8 cellular contexts compared by ENCODE assay signal in genomic region chr19:44889830-44890365, GRCh38. TPM values are rescaled to one million over a fixed set of nuclear protein-coding genes. Genes with fewer than 3 reads are reported as not detected.
DNase-seq lines count a peak whose midpoint lies in the region; ATAC-seq lines count a peak whose summit lies in the region.

No MANE protein-coding gene starts in this region.

- in situ Hi-C loops in G401 (cut with HindIII; ENCODE audit: low sequenced_read_pairs), result no loop called here

- H3K36me3 Mint-ChIP-seq in activated naive CD8-positive, alpha-beta T cell treated with anti-CD3 and anti-CD28 coated beads for 36 hours, result peaks cover 30% of the 10 kb centered on the region
- H3K36me3 Mint-ChIP-seq in stimulated activated naive B cell treated with anti-CD40 and anti-IgM and Interleukin-4, amounts not matched to agents 10 μg/mL and 1 μg/mL and 100 μg/mL, for 72 hours, result peaks cover 33 to 36% of the 10 kb centered on the region in 2 donors

- H3K9me3 Mint-ChIP-seq in activated naive CD8-positive, alpha-beta T cell treated with anti-CD3 and anti-CD28 coated beads for 36 hours, result peaks cover 2% of the 10 kb centered on the region
- H3K9me3 Mint-ChIP-seq in stimulated activated naive B cell treated with anti-CD40 and anti-IgM and Interleukin-4, amounts not matched to agents 10 μg/mL and 1 μg/mL and 100 μg/mL, for 72 hours, result peaks cover 2 to 4% of the 10 kb centered on the region in 2 donors

- H3K27me3 ChIP-seq in HUES6 (ENCODE audit: control insufficient read depth, insufficient read depth, low read length), result no peaks in the 10 kb centered on the region

- H3K27ac Mint-ChIP-seq in activated naive CD8-positive, alpha-beta T cell treated with anti-CD3 and anti-CD28 coated beads for 36 hours, result peak overlapping the region; percentile 95
- H3K27ac Mint-ChIP-seq in stimulated activated naive B cell treated with anti-CD40 and anti-IgM and Interleukin-4, amounts not matched to agents 10 μg/mL and 1 μg/mL and 100 μg/mL, for 72 hours, result peak overlapping the region; percentile 96

- H3K9ac ChIP-seq in HUES6 (ENCODE audit: low read length), result peak overlapping the region; percentile 60

- H3K27ac ChIP-seq in HUES6 (ENCODE audit: low read depth, low read length), result peak overlapping the region; percentile 26; the same call in 1 of the 2 replicates

- no peaks in the 10 kb centered on the region for H3K27me3 Mint-ChIP-seq in activated naive CD8-positive, alpha-beta T cell treated with anti-CD3 and anti-CD28 coated beads for 36 hours
- H3K27me3 Mint-ChIP-seq in stimulated activated naive B cell treated with anti-CD40 and anti-IgM and Interleukin-4, amounts not matched to agents 10 μg/mL and 1 μg/mL and 100 μg/mL, for 72 hours, result no peaks in the 10 kb centered on the region

- H3K4me1 ChIP-seq in HUES6 (ENCODE audit: control insufficient read depth, insufficient read depth, low read length), result peaks cover 9% of the 10 kb centered on the region

- H3K4me1 Mint-ChIP-seq in activated naive CD8-positive, alpha-beta T cell treated with anti-CD3 and anti-CD28 coated beads for 36 hours, result peaks cover 20% of the 10 kb centered on the region
- peaks cover 23 to 37% of the 10 kb centered on the region in 2 donors for H3K4me1 Mint-ChIP-seq in stimulated activated naive B cell treated with anti-CD40 and anti-IgM and Interleukin-4, amounts not matched to agents 10 μg/mL and 1 μg/mL and 100 μg/mL, for 72 hours

- no peak for ATAC-seq in stimulated activated naive B cell treated with anti-CD40 and anti-IgM and Interleukin-4, amounts not matched to agents 10 μg/mL and 1 μg/mL and 100 μg/mL, for 72 hours (replicated peaks)
- ATAC-seq in GM21529 (IDR thresholded peaks at IDR 0.05; ENCODE audit: unreplicated experiment), result no peak

- H3K4me3 ChIP-seq in HUES6 (ENCODE audit: low read depth, low read length), result peak overlapping the region; percentile 56
- H3K4me3 ChIP-seq in iPS-18c (ENCODE audit: insufficient read depth, low read depth, low read length), result peak overlapping the region; percentile 38; the same call in 1 of the 2 replicates

- H3K9me3 ChIP-seq in HUES6 (ENCODE audit: control insufficient read depth, insufficient read depth, low read depth, low read length), result no peaks in the 10 kb centered on the region
- H3K9me3 ChIP-seq in iPS-18c (ENCODE audit: control insufficient read depth, insufficient read depth, low read length), result no peaks in the 10 kb centered on the region

- H3K36me3 ChIP-seq in HUES6 (ENCODE audit: control insufficient read depth, insufficient read depth, low read length), result peaks cover 57% of the 10 kb centered on the region

- peak overlapping the region; percentile 83 for H3K4me3 Mint-ChIP-seq in activated naive CD8-positive, alpha-beta T cell treated with anti-CD3 and anti-CD28 coated beads for 36 hours
- H3K4me3 Mint-ChIP-seq in stimulated activated naive B cell treated with anti-CD40 and anti-IgM and Interleukin-4, amounts not matched to agents 10 μg/mL and 1 μg/mL and 100 μg/mL, for 72 hours, result peak overlapping the region; percentile 82 to 85

- DNase-seq in activated naive CD8-positive, alpha-beta T cell treated with anti-CD3 and anti-CD28 coated beads for 36 hours, result no peak
- DNase-seq in stimulated activated naive B cell treated with anti-CD40 and anti-IgM and Interleukin-4, amounts not matched to agents 10 μg/mL and 1 μg/mL and 100 μg/mL, for 72 hours, result no peak
- DNase-seq in G401 (ENCODE audit: low spot score) (no peak), NCI-H146 (lab: John Stamatoyannopoulos, UW) (no peak), NCI-H1048 (lab: John Stamatoyannopoulos, UW) (no peak)

RNA-seq across cellular contexts. Expression of gene TOMM40, which starts 1.2 kb away (rescaled TPM):
- 100 to 1,000 TPM; 235 to 236 TPM for total RNA-seq in activated naive CD8-positive, alpha-beta T cell treated with anti-CD3 and anti-CD28 coated beads for 36 hours
- 226 and 256 TPM in 2 replicates for total RNA-seq in G401 (2014; rRNA removed; shearing (Covaris generic))

RNA-seq across cellular contexts. Expression of gene APOE, which starts 15.7 kb away (rescaled TPM):
- under 1 TPM; 0.46 to 0.62 TPM for total RNA-seq in activated naive CD8-positive, alpha-beta T cell treated with anti-CD3 and anti-CD28 coated beads for 36 hours
- 2,018 and 2,607 TPM in 2 replicates for total RNA-seq in G401 (2014; rRNA removed; shearing (Covaris generic))

RNA-seq across cellular contexts. Expression of gene APOC1, which starts 24.5 kb away (rescaled TPM):
- total RNA-seq in activated naive CD8-positive, alpha-beta T cell treated with anti-CD3 and anti-CD28 coated beads for 36 hours, result 1 to 10 TPM; 1.5 to 3.0 TPM
- total RNA-seq in G401 (2014; rRNA removed; shearing (Covaris generic)), result 182 and 412 TPM in 2 replicates

RNA-seq across cellular contexts. Expression of gene NECTIN2, which starts 43.8 kb away (rescaled TPM):
- under 1 TPM; 0.43 to 0.60 TPM for total RNA-seq in activated naive CD8-positive, alpha-beta T cell treated with anti-CD3 and anti-CD28 coated beads for 36 hours
- total RNA-seq in G401 (2014; rRNA removed; shearing (Covaris generic)), result 126 and 154 TPM in 2 replicates

RNA-seq across cellular contexts. Expression of gene APOC4, which starts 52.1 kb away (rescaled TPM):
- not detected for total RNA-seq in activated naive CD8-positive, alpha-beta T cell treated with anti-CD3 and anti-CD28 coated beads for 36 hours
- total RNA-seq in G401 (2014; rRNA removed; shearing (Covaris generic)), result not detected in 2 replicates

Comparison
In these comparisons a context has a peak if more than half of its experiments do, and no peak if none do; other contexts are left out.
1. RNA of gene APOE, which starts 15.7 kb away (total RNA-seq): 2,018 to 2,607 TPM in G401; 0.46 to 0.62 TPM in activated naive CD8-positive, alpha-beta T cell treated with anti-CD3 and anti-CD28 coated beads for 36 hours; every median in the first group is over 1,000 times any median in the second.
2. RNA of gene APOC1, which starts 24.5 kb away (total RNA-seq): 182 to 412 TPM in G401; 1.5 to 3.0 TPM in activated naive CD8-positive, alpha-beta T cell treated with anti-CD3 and anti-CD28 coated beads for 36 hours; every median in the first group is over 10 times any median in the second.